In genomic region chr1:4072754-4073153, GRCh38 we compare ENCODE assay signal across 26 cellular contexts.
"Had no signal": no experiment of that assay in that cellular context is flagged by ENCODE, and none has a peak within 500 bp of the region (broad histone marks: within the 10 kb centered on the region; RNA-seq: fewer than 3 reads in every experiment).

No MANE protein-coding gene starts in this region.

- H3K4me1 ChIP-seq: colonic mucosa, gastrocnemius medialis, left lung, prostate gland, right atrium auricular region, tibial nerve, upper lobe of left lung, uterus had no signal

- H3K4me3 ChIP-seq: colonic mucosa, gastrocnemius medialis, hepatocyte, left lung, neural progenitor cell, prostate gland, right atrium auricular region, thoracic aorta, tibial nerve, upper lobe of left lung, uterus had no signal

- H3K4me1 Mint-ChIP-seq: naive thymus-derived CD8-positive, alpha-beta T cell had no signal

- H3K36me3 ChIP-seq: colonic mucosa, gastrocnemius medialis, left lung, neural progenitor cell, prostate gland, right atrium auricular region, thoracic aorta, tibial nerve, upper lobe of left lung, uterus had no signal

- H3K4me3 Mint-ChIP-seq: dendritic cell treated with granulocyte-macrophage colony-stimulating factor and Interleukin-4, amounts not matched to agents 40 ng/mL and 50 ng/mL, for 4 days; endodermal cell; naive thymus-derived CD8-positive, alpha-beta T cell; neural progenitor cell; stimulated activated naive B cell treated with anti-CD40 and anti-IgM and Interleukin-4, amounts not matched to agents 10 μg/mL and 1 μg/mL and 100 μg/mL, for 72 hours; stimulated activated naive CD8-positive, alpha-beta T cell treated with anti-CD3 and anti-CD28 coated beads, Interleukin-15, Interleukin-2, amounts not matched to agents 100 ng/mL and 50 ng/mL, for 24 hours had no signal

- H3K27ac Mint-ChIP-seq: dendritic cell treated with granulocyte-macrophage colony-stimulating factor and Interleukin-4, amounts not matched to agents 40 ng/mL and 50 ng/mL, for 4 days; endodermal cell; naive thymus-derived CD8-positive, alpha-beta T cell; neural progenitor cell; stimulated activated naive CD8-positive, alpha-beta T cell treated with anti-CD3 and anti-CD28 coated beads, Interleukin-15, Interleukin-2, amounts not matched to agents 100 ng/mL and 50 ng/mL, for 24 hours had no signal

- H3K9me3 ChIP-seq: colonic mucosa, gastrocnemius medialis, left lung, prostate gland, right atrium auricular region, thoracic aorta, tibial nerve, upper lobe of left lung, uterus had no signal

- H3K36me3 Mint-ChIP-seq: naive thymus-derived CD8-positive, alpha-beta T cell; neural progenitor cell; stimulated activated naive B cell treated with anti-CD40 and anti-IgM and Interleukin-4, amounts not matched to agents 10 μg/mL and 1 μg/mL and 100 μg/mL, for 72 hours had no signal

- DNase-seq: colonic mucosa; effector CD8-positive, alpha-beta T cell; endodermal cell; foreskin fibroblast; gastrocnemius medialis; kidney; left lung; mesenchymal stem cell; midbrain; nucleus accumbens; stimulated activated CD4-positive, alpha-beta T cell treated with anti-CD3 and anti-CD28 coated beads, Interleukin-4, amount 100 ng/mL, for 4 hours; stimulated activated naive B cell treated with anti-CD40 and anti-IgM and Interleukin-4, amounts not matched to agents 10 μg/mL and 1 μg/mL and 100 μg/mL, for 72 hours; upper lobe of left lung; uterus had no signal

- H3K27ac ChIP-seq: colonic mucosa, epithelial cell of prostate, gastrocnemius medialis, hepatocyte, left lung, neural progenitor cell, prostate gland, right atrium auricular region, thoracic aorta, tibial nerve, upper lobe of left lung, uterus had no signal

- H3K27me3 ChIP-seq: colonic mucosa, neural progenitor cell, right atrium auricular region, upper lobe of left lung, uterus had no signal

- H3K9me3 Mint-ChIP-seq: dendritic cell treated with granulocyte-macrophage colony-stimulating factor and Interleukin-4, amounts not matched to agents 40 ng/mL and 50 ng/mL, for 4 days; endodermal cell; naive thymus-derived CD8-positive, alpha-beta T cell; neural progenitor cell; stimulated activated naive B cell treated with anti-CD40 and anti-IgM and Interleukin-4, amounts not matched to agents 10 μg/mL and 1 μg/mL and 100 μg/mL, for 72 hours; stimulated activated naive CD8-positive, alpha-beta T cell treated with anti-CD3 and anti-CD28 coated beads, Interleukin-15, Interleukin-2, amounts not matched to agents 100 ng/mL and 50 ng/mL, for 24 hours had no signal

- ATAC-seq: esophagus mucosa; gastrocnemius medialis; left lung; naive thymus-derived CD8-positive, alpha-beta T cell; sciatic nerve; stimulated activated naive B cell treated with anti-CD40 and anti-IgM and Interleukin-4, amounts not matched to agents 10 μg/mL and 1 μg/mL and 100 μg/mL, for 72 hours had no signal
